Comparison of ENCODE assay signal across 9 cellular contexts in genomic region chr3:72549819-72550581, GRCh38.
DNase-seq lines count a peak whose midpoint lies in the region; ATAC-seq, FAIRE-seq and TF ChIP-seq lines count a peak whose summit lies in the region.
"Had no signal": no experiment of that assay in that cellular context is flagged by ENCODE, and none has a peak within 500 bp of the region (broad histone marks: within the 10 kb centered on the region; RNA-seq: fewer than 3 reads in every experiment).

No MANE protein-coding gene starts in this region.

- H3K23ac ChIP-seq in neuronal stem cell (ENCODE audit: low read depth, low read length, poor library complexity) = no peak overlapping the region

- H3K79me1 ChIP-seq in neuronal stem cell (ENCODE audit: low read depth, low read length) = no peaks in the 10 kb centered on the region

- H3K4me1 ChIP-seq in neuronal stem cell (ENCODE audit: control insufficient read depth in 2 of 2, insufficient read depth in 1 of 2, low read depth in 1 of 2, low read length in 2 of 2) (peaks cover 0 to 6% of the 10 kb centered on the region in 2 donors), vagina (no peaks in the 10 kb centered on the region)

- H3K27ac ChIP-seq in neuronal stem cell (replicated peaks; ENCODE audit: low read length) (no peak overlapping the region), vagina (no peak overlapping the region)

- H2BK12ac ChIP-seq in neuronal stem cell (ENCODE audit: low read length) = no peak overlapping the region

- H2BK5ac ChIP-seq in neuronal stem cell (ENCODE audit: low read length) = no peak overlapping the region

- H3K4me3 Mint-ChIP-seq in activated naive CD8-positive, alpha-beta T cell treated with anti-CD3 and anti-CD28 coated beads, Interleukin-2, amount 50 U/mL, for 24 hours = peak overlapping the region; percentile 66

- H2BK120ac ChIP-seq in neuronal stem cell (ENCODE audit: low read depth, low read length) = no peak overlapping the region

- no peak for TF ChIP-seq POLR2A in GM12892 (IDR thresholded peaks at IDR 0.05; ENCODE audit: low read depth, low read length)
- no peak for TF ChIP-seq POLR2A in vagina (IDR thresholded peaks at IDR 0.05)

- H3K27me3 Mint-ChIP-seq in activated naive CD8-positive, alpha-beta T cell treated with anti-CD3 and anti-CD28 coated beads, Interleukin-2, amount 50 U/mL, for 24 hours = no peaks in the 10 kb centered on the region

- intact Hi-C loops in vagina (cut with DNase I) = no loop called here

- H3K4ac ChIP-seq in neuronal stem cell (ENCODE audit: low read length) = no peak overlapping the region

- no peak overlapping the region for H3K14ac ChIP-seq in neuronal stem cell (ENCODE audit: low read length)

- no peak for DNase-seq in GM12892 (ENCODE audit: insufficient read length)
- peak; percentile 5 for DNase-seq in NCI-H2029 treated with DMSO at 0.1 percent for 48 hours (lab: John Stamatoyannopoulos, UW)
- DNase-seq in activated naive CD8-positive, alpha-beta T cell treated with anti-CD3 and anti-CD28 coated beads, Interleukin-2, amount 50 U/mL, for 24 hours = peak; percentile 5
- no peak for DNase-seq in neuronal stem cell (ENCODE audit: low spot score)
- DNase-seq in central memory CD4-positive, alpha-beta T cell = no peak
- DNase-seq in AG08396 (ENCODE audit: low spot score) = no peak
- DNase-seq in vagina (ENCODE audit: extremely low spot score in 2 of 2) = no peak
- DNase-seq: activated gamma-delta T cell, RPMI8226 had no signal

- FAIRE-seq in GM12892 (lab: Jason Lieb, UNC) = peak; percentile 84

- no peak overlapping the region for H4K91ac ChIP-seq in neuronal stem cell (ENCODE audit: low read depth, low read length, poor library complexity)

- H2AFZ ChIP-seq in neuronal stem cell (ENCODE audit: low read length) = no peak overlapping the region

- peak overlapping the region; percentile 81 for H3K27ac Mint-ChIP-seq in activated naive CD8-positive, alpha-beta T cell treated with anti-CD3 and anti-CD28 coated beads, Interleukin-2, amount 50 U/mL, for 24 hours

- H3K27me3 ChIP-seq in neuronal stem cell (ENCODE audit: control insufficient read depth in 3 of 3, insufficient read depth in 3 of 3, low read depth in 1 of 3, low read length in 3 of 3) (peaks cover 0 to 3% (median 0%) of the 10 kb centered on the region in 3 experiments), vagina (no peaks in the 10 kb centered on the region)

- peak overlapping the region; percentile 41 for H2BK15ac ChIP-seq in neuronal stem cell (ENCODE audit: low read length)

- ATAC-seq in activated naive CD8-positive, alpha-beta T cell treated with anti-CD3 and anti-CD28 coated beads, Interleukin-2, amount 50 U/mL, for 24 hours = peak; percentile 28

- peak overlapping the region; percentile 60 for H3K18ac ChIP-seq in neuronal stem cell (ENCODE audit: low read length)

- no peaks in the 10 kb centered on the region for H3K9me3 Mint-ChIP-seq in activated naive CD8-positive, alpha-beta T cell treated with anti-CD3 and anti-CD28 coated beads, Interleukin-2, amount 50 U/mL, for 24 hours

- no CpG with 5 or more reads among the region's 10 CpGs for WGBS in neuronal stem cell (ENCODE audit: extremely low coverage in 2 of 2, insufficient read length in 2 of 2, insufficient replicate concordance in 1 of 2), 2 donors

- no peak overlapping the region for H2AK5ac ChIP-seq in neuronal stem cell (ENCODE audit: low read depth, low read length)

- H3K36me3 ChIP-seq in neuronal stem cell (replicated peaks in 1 of 2; ENCODE audit: control insufficient read depth in 2 of 2, insufficient read depth in 2 of 2, low read length in 2 of 2) (no peaks in the 10 kb centered on the region), vagina (no peaks in the 10 kb centered on the region)

- no peak overlapping the region for H4K8ac ChIP-seq in neuronal stem cell (ENCODE audit: low read depth, low read length)

- no peaks in the 10 kb centered on the region for H3K36me3 Mint-ChIP-seq in activated naive CD8-positive, alpha-beta T cell treated with anti-CD3 and anti-CD28 coated beads, Interleukin-2, amount 50 U/mL, for 24 hours (ENCODE audit: low read depth)

- no peak overlapping the region for H3K4me3 ChIP-seq in neuronal stem cell (ENCODE audit: low read length in 2 of 2)
- no peak overlapping the region for H3K4me3 ChIP-seq in vagina

- no peak overlapping the region for H3K4me2 ChIP-seq in neuronal stem cell (ENCODE audit: insufficient read depth, low read length, poor library complexity, severe bottlenecking)

- H3K9me3 ChIP-seq in neuronal stem cell (replicated peaks in 1 of 2; ENCODE audit: control insufficient read depth in 2 of 2, insufficient read depth in 1 of 2, low read depth in 1 of 2, low read length in 2 of 2) (no peaks in the 10 kb centered on the region), vagina (no peaks in the 10 kb centered on the region)

- H3K9ac ChIP-seq in neuronal stem cell (ENCODE audit: low read depth, low read length, poor library complexity) = no peak overlapping the region

- H3K4me1 Mint-ChIP-seq in activated naive CD8-positive, alpha-beta T cell treated with anti-CD3 and anti-CD28 coated beads, Interleukin-2, amount 50 U/mL, for 24 hours = peaks cover 15% of the 10 kb centered on the region

- TF ChIP-seq CTCF in vagina (IDR thresholded peaks at IDR 0.05) = no peak

Comparison
In these comparisons a context has a peak if more than half of its experiments do, and no peak if none do; other contexts are left out.
1. DNase-seq: peak in NCI-H2029 treated with DMSO at 0.1 percent for 48 hours (single experiment) and activated naive CD8-positive, alpha-beta T cell treated with anti-CD3 and anti-CD28 coated beads, Interleukin-2, amount 50 U/mL, for 24 hours (single experiment); none in GM12892 (single experiment), neuronal stem cell (single experiment), central memory CD4-positive, alpha-beta T cell (single experiment), AG08396 (single experiment) and vagina (0 of 2).